8 cellular contexts compared by ENCODE assay signal in the genomic region with DNA sequence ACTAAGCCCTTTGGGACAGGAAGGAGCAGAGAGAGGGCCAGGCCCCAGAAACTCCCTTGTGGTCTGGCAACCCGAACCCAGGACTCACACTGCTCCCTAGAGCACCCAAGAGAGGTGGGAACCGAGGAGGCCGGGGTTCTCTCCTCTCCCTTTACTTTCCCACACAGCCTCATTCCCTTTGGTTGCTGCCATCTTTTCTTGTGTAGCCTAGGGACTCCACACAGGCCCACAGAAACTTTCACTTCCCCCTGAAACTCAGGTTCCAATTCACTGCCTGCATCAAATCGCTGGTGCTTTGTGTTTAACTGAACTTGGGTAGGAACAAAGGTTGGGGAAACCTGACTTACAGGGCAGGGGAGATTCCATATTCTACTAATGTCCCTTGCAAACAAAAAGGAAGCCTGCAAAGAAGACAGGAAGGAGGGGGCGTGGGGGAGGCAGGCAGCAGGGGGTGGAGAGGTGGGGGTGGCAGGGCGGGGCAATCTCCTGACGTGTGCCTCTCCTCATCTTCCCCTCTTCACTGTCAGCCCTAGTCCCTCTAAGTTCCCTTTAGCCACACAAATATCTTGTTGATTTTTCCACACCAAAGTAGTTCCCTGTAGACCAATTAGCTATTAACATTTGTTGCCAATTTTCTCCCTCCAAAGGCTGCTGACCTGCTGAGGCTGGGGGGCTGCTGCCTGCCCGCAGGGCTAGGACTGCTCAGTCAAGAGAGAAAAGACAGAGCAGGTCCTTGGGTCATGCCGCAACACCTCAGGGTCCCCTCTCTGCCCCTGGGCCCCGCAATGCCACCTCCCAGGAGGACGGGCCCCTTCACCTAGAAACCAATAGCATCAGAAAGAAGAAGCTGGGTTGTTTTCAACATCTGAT. TPM values are rescaled to one million over a fixed set of nuclear protein-coding genes. Genes with fewer than 3 reads are reported as not detected.
DNase-seq lines count a peak whose midpoint lies in the region; ATAC-seq and TF ChIP-seq lines count a peak whose summit lies in the region.

No MANE protein-coding gene starts in this region.

- H3K27ac ChIP-seq in CD8-positive, alpha-beta T cell (ENCODE audit: low read depth, low read length) = peak overlapping the region; percentile 56
- peak overlapping the region; percentile 99 for H3K27ac ChIP-seq in HL-60 (replicated peaks)

- CTCF ChIA-PET in CD8-positive, alpha-beta T cell (lab: Charles Lee) = interaction anchor here (1.1 to 1.7 kb wide), 2 partner anchors 21 to 43 kb away, joined by 3 to 4 read pairs; no protein-coding TSS in a partner anchor

- peak; percentile 90 for ATAC-seq in CD8-positive, alpha-beta T cell
- ATAC-seq in GM21367 (IDR thresholded peaks at IDR 0.05; ENCODE audit: unreplicated experiment) (peak; percentile 38), left colon (no peak)
- peak; percentile 82 for ATAC-seq in effector memory CD8-positive, alpha-beta T cell (replicated peaks)

- H3K27ac Mint-ChIP-seq in CD8-positive, alpha-beta T cell = peak overlapping the region; percentile 95
- H3K27ac Mint-ChIP-seq in effector memory CD8-positive, alpha-beta T cell = peak overlapping the region; percentile 77 to 79

- H3K36me3 ChIP-seq in CD8-positive, alpha-beta T cell (ENCODE audit: insufficient read depth, low read length) = peaks cover 3% of the 10 kb centered on the region

- H3K4me1 ChIP-seq in CD8-positive, alpha-beta T cell (ENCODE audit: insufficient read depth, low read length) = peaks cover 68% of the 10 kb centered on the region

- no peak for TF ChIP-seq CTCF in CD8-positive, alpha-beta T cell (IDR thresholded peaks at IDR 0.05)
- TF ChIP-seq CTCF in HL-60 (IDR thresholded peaks at IDR 0.05; ENCODE audit: insufficient read depth, low read length) = no peak

- H3K36me3 Mint-ChIP-seq in CD8-positive, alpha-beta T cell = peaks cover 16% of the 10 kb centered on the region
- H3K36me3 Mint-ChIP-seq in effector memory CD8-positive, alpha-beta T cell (ENCODE audit: insufficient read depth) = no peaks in the 10 kb centered on the region

- peak; percentile 10 to 79 (median 49) for DNase-seq in CD8-positive, alpha-beta T cell
- DNase-seq in HL-60 (ENCODE audit: low read depth in 1 of 2, low spot score in 1 of 2) (peak; percentile 74 to 87), renal cortical epithelial cell (ENCODE audit: low read depth) (peak; percentile 75), left colon (no peak), DMS53 (lab: John Stamatoyannopoulos, UW) (no peak)
- peak; percentile 30 for DNase-seq in activated CD4-positive, alpha-beta T cell treated with anti-CD3 and anti-CD28 coated beads for 1 hour
- DNase-seq in effector memory CD8-positive, alpha-beta T cell = peak; percentile 22 to 33 (median 27)

- no peaks in the 10 kb centered on the region for H3K27me3 ChIP-seq in CD8-positive, alpha-beta T cell (ENCODE audit: insufficient read depth, low read length)
- H3K27me3 ChIP-seq in HL-60 (ENCODE audit: insufficient read depth, poor library complexity, severe bottlenecking) = no peaks in the 10 kb centered on the region

- H3K27me3 Mint-ChIP-seq in CD8-positive, alpha-beta T cell (ENCODE audit: low read depth) = no peaks in the 10 kb centered on the region
- no peaks in the 10 kb centered on the region for H3K27me3 Mint-ChIP-seq in effector memory CD8-positive, alpha-beta T cell

- H3K9me3 Mint-ChIP-seq in CD8-positive, alpha-beta T cell = no peaks in the 10 kb centered on the region
- no peaks in the 10 kb centered on the region for H3K9me3 Mint-ChIP-seq in effector memory CD8-positive, alpha-beta T cell

- POLR2A ChIA-PET in CD8-positive, alpha-beta T cell (lab: Charles Lee) = interaction anchor here (3.1 kb wide), 1 partner anchor 50 kb away, joined by 8 read pairs; no protein-coding TSS in a partner anchor

- H3K9me3 ChIP-seq in CD8-positive, alpha-beta T cell (ENCODE audit: low read length) = no peaks in the 10 kb centered on the region

- intact Hi-C loops in CD8-positive, alpha-beta T cell (cut with DNase I, micrococcal nuclease) = loop anchor here (2.0 to 10.0 kb wide), 2 partner anchors 50 to 1294 kb away; partner anchors contain the start of gene PHLPP2 (in 1 of the 2)
- intact Hi-C loops in left colon (cut with DNase I, micrococcal nuclease) = no loop called here

- H3K4me3 ChIP-seq in CD8-positive, alpha-beta T cell (ENCODE audit: low read depth, low read length) = peak overlapping the region; percentile 41
- no peak overlapping the region for H3K4me3 ChIP-seq in HL-60 (replicated peaks; ENCODE audit: insufficient read depth, low read length)

- peaks cover 71% of the 10 kb centered on the region for H3K4me1 Mint-ChIP-seq in CD8-positive, alpha-beta T cell (ENCODE audit: low read depth)
- H3K4me1 Mint-ChIP-seq in effector memory CD8-positive, alpha-beta T cell (ENCODE audit: low read depth in 2 of 2) = peaks cover 32 to 36% of the 10 kb centered on the region in 2 donors

- H3K4me3 Mint-ChIP-seq in CD8-positive, alpha-beta T cell = peak overlapping the region; percentile 73
- H3K4me3 Mint-ChIP-seq in effector memory CD8-positive, alpha-beta T cell = peak overlapping the region; percentile 38 to 50

RNA-seq across cellular contexts. Expression of gene ST3GAL2, which starts 8.0 kb away (rescaled TPM):
- 1 to 10 TPM; 5.6 to 6.1 TPM for total RNA-seq in CD8-positive, alpha-beta T cell
- 31.6 and 46.7 TPM in 2 replicates for total RNA-seq in renal cortical epithelial cell
- 1 to 10 TPM; 6.0 to 8.7 TPM for total RNA-seq in left colon

RNA-seq across cellular contexts. Expression of gene FCSK, which starts 23.5 kb away (rescaled TPM):
- 10 to 100 TPM; 17.8 to 18.2 TPM for total RNA-seq in CD8-positive, alpha-beta T cell
- total RNA-seq in renal cortical epithelial cell (20.1 and 26.0 TPM in 2 replicates), left colon (10 to 100 TPM; 36.5 to 48.8 TPM)

Comparison
In these comparisons a context has a peak if more than half of its experiments do, and no peak if none do; other contexts are left out.
1. DNase-seq: peak in CD8-positive, alpha-beta T cell (7 of 7), HL-60 (2 of 2), activated CD4-positive, alpha-beta T cell treated with anti-CD3 and anti-CD28 coated beads for 1 hour (single experiment), effector memory CD8-positive, alpha-beta T cell (3 of 3) and renal cortical epithelial cell (single experiment); none in left colon (0 of 2) and DMS53 (single experiment).
2. intact Hi-C loops: an anchor here in CD8-positive, alpha-beta T cell (2.0 to 10.0 kb wide); none called in left colon.